8 cellular contexts compared by ENCODE assay signal in genomic region chr6:145142958-145143357, GRCh38.
"Had no signal": no experiment of that assay in that cellular context is flagged by ENCODE, and none has a peak within 500 bp of the region (broad histone marks: within the 10 kb centered on the region; RNA-seq: fewer than 3 reads in every experiment).

No MANE protein-coding gene starts in this region.

- H3K4me3 ChIP-seq: GM12878 had no signal

- DNase-seq: GDM1, GF-D8 had no signal

- FAIRE-seq: G401.6, GM12878, GM12891, GM12892, GM18507, GM19239 had no signal

- ATAC-seq: GM12878 had no signal
